In genomic region chr17:58156839-58157803, GRCh38 we compare ENCODE assay signal across 8 cellular contexts. TPM values are rescaled to one million over a fixed set of nuclear protein-coding genes. Genes with fewer than 3 reads are reported as not detected.
A peak's percentile ranks its signal among the peaks of the same experiment; 100 is the strongest.
DNase-seq lines count a peak whose midpoint lies in the region; ATAC-seq and TF ChIP-seq lines count a peak whose summit lies in the region.

No MANE protein-coding gene starts in this region.

- H3K4me3 ChIP-seq in CD8-positive, alpha-beta T cell (ENCODE audit: low read depth, low read length), result peak overlapping the region; percentile 73
- H3K4me3 ChIP-seq in iPS-20b (ENCODE audit: low read length), result peak overlapping the region; percentile 88

- peak overlapping the region; percentile 85 for H3K4me3 Mint-ChIP-seq in CD8-positive, alpha-beta T cell
- H3K4me3 Mint-ChIP-seq in activated naive CD8-positive, alpha-beta T cell treated with anti-CD3 and anti-CD28 coated beads, Interleukin-2, amount 10 ng/mL, durations not matched to agents 7 days and 5 days, result peak overlapping the region; percentile 90

- no peaks in the 10 kb centered on the region for H3K27me3 ChIP-seq in CD8-positive, alpha-beta T cell (ENCODE audit: insufficient read depth, low read length)
- H3K27me3 ChIP-seq in iPS-20b (ENCODE audit: insufficient read depth, low read length), result peaks cover 80% of the 10 kb centered on the region

- no peaks in the 10 kb centered on the region for H3K27me3 Mint-ChIP-seq in CD8-positive, alpha-beta T cell (ENCODE audit: low read depth)
- H3K27me3 Mint-ChIP-seq in activated naive CD8-positive, alpha-beta T cell treated with anti-CD3 and anti-CD28 coated beads, Interleukin-2, amount 10 ng/mL, durations not matched to agents 7 days and 5 days, result no peaks in the 10 kb centered on the region

- CTCF ChIA-PET in CD8-positive, alpha-beta T cell (lab: Charles Lee), result interaction anchor here (0.9 to 5.8 kb wide), 2 partner anchors 14 to 25 kb away, joined by 3 to 66 read pairs; no protein-coding TSS in a partner anchor

- peaks cover 13% of the 10 kb centered on the region for H3K36me3 Mint-ChIP-seq in CD8-positive, alpha-beta T cell
- peaks cover 8% of the 10 kb centered on the region for H3K36me3 Mint-ChIP-seq in activated naive CD8-positive, alpha-beta T cell treated with anti-CD3 and anti-CD28 coated beads, Interleukin-2, amount 10 ng/mL, durations not matched to agents 7 days and 5 days

- peak; percentile 19 to 75 (median 49) for DNase-seq in CD8-positive, alpha-beta T cell
- DNase-seq in SK-MEL-5 (ENCODE audit: low read depth, low spot score) (peak; percentile 31), NCI-H1694 treated with DMSO at 0.1 percent for 48 hours (lab: John Stamatoyannopoulos, UW) (no peak)
- peak; percentile 69 for DNase-seq in activated naive CD8-positive, alpha-beta T cell treated with anti-CD3 and anti-CD28 coated beads, Interleukin-2, amount 10 ng/mL, durations not matched to agents 7 days and 5 days
- peak; percentile 27 to 60 (median 44) for DNase-seq in stimulated activated CD4-positive, alpha-beta T cell treated with anti-CD3 and anti-CD28 coated beads, Interleukin-1b, Interleukin-23, amount 100 ng/mL, for 24 hours (ENCODE audit: low read depth in 4 of 4, low spot score in 1 of 4)

- peak overlapping the region; percentile 87 for H3K27ac Mint-ChIP-seq in CD8-positive, alpha-beta T cell
- H3K27ac Mint-ChIP-seq in activated naive CD8-positive, alpha-beta T cell treated with anti-CD3 and anti-CD28 coated beads, Interleukin-2, amount 10 ng/mL, durations not matched to agents 7 days and 5 days, result peak overlapping the region; percentile 70

- peak overlapping the region; percentile 76; the same call in 1 of the 2 replicates for H3K9ac ChIP-seq in iPS-20b (ENCODE audit: low read depth, low read length)

- H3K4me1 Mint-ChIP-seq in CD8-positive, alpha-beta T cell (ENCODE audit: low read depth), result peaks cover 69% of the 10 kb centered on the region
- peaks cover 34% of the 10 kb centered on the region for H3K4me1 Mint-ChIP-seq in activated naive CD8-positive, alpha-beta T cell treated with anti-CD3 and anti-CD28 coated beads, Interleukin-2, amount 10 ng/mL, durations not matched to agents 7 days and 5 days

- TF ChIP-seq CTCF in CD8-positive, alpha-beta T cell (IDR thresholded peaks at IDR 0.05), result no peak

- peak overlapping the region; percentile 84 for H3K27ac ChIP-seq in CD8-positive, alpha-beta T cell (ENCODE audit: low read depth, low read length)
- H3K27ac ChIP-seq in iPS-20b (ENCODE audit: low read length), result no peak overlapping the region

- H3K9me3 Mint-ChIP-seq in CD8-positive, alpha-beta T cell, result peaks cover 8% of the 10 kb centered on the region
- no peaks in the 10 kb centered on the region for H3K9me3 Mint-ChIP-seq in activated naive CD8-positive, alpha-beta T cell treated with anti-CD3 and anti-CD28 coated beads, Interleukin-2, amount 10 ng/mL, durations not matched to agents 7 days and 5 days

- in situ Hi-C loops in SK-MEL-5 (cut with HindIII; ENCODE audit: low pct_unique_long_range_greater_than_20kb, low sequenced_read_pairs), result no loop called here

- intact Hi-C loops in CD8-positive, alpha-beta T cell (cut with DNase I, micrococcal nuclease), result loop anchor here (2.0 to 10.0 kb wide), 3 partner anchors 35 to 306 kb away; partner anchors contain the start of gene MRPS23 (in 1 of the 2)

- POLR2A ChIA-PET in CD8-positive, alpha-beta T cell (lab: Charles Lee), result interaction anchor here (0.9 to 2.6 kb wide), 4 partner anchors 8 to 165 kb away, joined by 3 to 13 read pairs (median 4); no protein-coding TSS in a partner anchor
- POLR2A ChIA-PET in activated naive CD8-positive, alpha-beta T cell treated with anti-CD3 and anti-CD28 coated beads, Interleukin-2, amount 10 ng/mL, durations not matched to agents 7 days and 5 days (lab: Charles Lee), result interaction anchor here (1.2 to 1.8 kb wide), 3 partner anchors 74 to 171 kb away, joined by 3 to 6 read pairs (median 5); partner anchors contain the start of genes DYNLL2 and SRSF1

- ATAC-seq in CD8-positive, alpha-beta T cell, result peak; percentile 54
- ATAC-seq in activated naive CD8-positive, alpha-beta T cell treated with anti-CD3 and anti-CD28 coated beads, Interleukin-2, amount 10 ng/mL, durations not matched to agents 7 days and 5 days (ENCODE audit: low read depth), result peak; percentile 59
- ATAC-seq in HG03571 (IDR thresholded peaks at IDR 0.05; ENCODE audit: unreplicated experiment), result no peak
- ATAC-seq in HG03378 (IDR thresholded peaks at IDR 0.05; ENCODE audit: unreplicated experiment), result no peak

- no peaks in the 10 kb centered on the region for H3K9me3 ChIP-seq in CD8-positive, alpha-beta T cell (ENCODE audit: low read length)
- H3K9me3 ChIP-seq in iPS-20b (ENCODE audit: insufficient read depth, low read depth, low read length), result no peaks in the 10 kb centered on the region

- H3K36me3 ChIP-seq in CD8-positive, alpha-beta T cell (ENCODE audit: insufficient read depth, low read length), result no peaks in the 10 kb centered on the region
- H3K36me3 ChIP-seq in iPS-20b (ENCODE audit: insufficient read depth, low read depth, low read length), result no peaks in the 10 kb centered on the region

- H3K4me1 ChIP-seq in CD8-positive, alpha-beta T cell (ENCODE audit: insufficient read depth, low read length), result peaks cover 60% of the 10 kb centered on the region
- no peaks in the 10 kb centered on the region for H3K4me1 ChIP-seq in iPS-20b (ENCODE audit: insufficient read depth, low read length)

RNA-seq across cellular contexts. Expression of gene OR4D1, which starts 8.9 kb away (rescaled TPM):
- total RNA-seq in CD8-positive, alpha-beta T cell, result under 1 TPM; 0.49 to 0.61 TPM
- total RNA-seq in SK-MEL-5 (2014; rRNA removed; shearing (Covaris generic)), result not detected in 2 replicates
- 0.06 TPM in 1 of 2 replicates, not detected in the other for polyA plus RNA-seq in SK-MEL-5 (2015; cell fraction: cytosol; rRNA removed)
- polyA plus RNA-seq in SK-MEL-5 (2015; cell fraction: nucleus; rRNA removed), result not detected in 2 replicates
- under 1 TPM; 0.65 to 0.72 TPM for total RNA-seq in activated naive CD8-positive, alpha-beta T cell treated with anti-CD3 and anti-CD28 coated beads, Interleukin-2, amount 10 ng/mL, durations not matched to agents 7 days and 5 days

RNA-seq across cellular contexts. Expression of gene OR4D2, which starts 9.7 kb away (rescaled TPM):
- not detected for total RNA-seq in CD8-positive, alpha-beta T cell
- total RNA-seq in SK-MEL-5 (2014; rRNA removed; shearing (Covaris generic)), result not detected in 2 replicates
- not detected in 2 replicates for polyA plus RNA-seq in SK-MEL-5 (2015; cell fraction: cytosol; rRNA removed)
- polyA plus RNA-seq in SK-MEL-5 (2015; cell fraction: nucleus; rRNA removed), result not detected in 2 replicates
- total RNA-seq in activated naive CD8-positive, alpha-beta T cell treated with anti-CD3 and anti-CD28 coated beads, Interleukin-2, amount 10 ng/mL, durations not matched to agents 7 days and 5 days, result not detected

RNA-seq across cellular contexts. Expression of gene EPX, which starts 35.4 kb away (rescaled TPM):
- not detected for total RNA-seq in CD8-positive, alpha-beta T cell
- total RNA-seq in SK-MEL-5 (2014; rRNA removed; shearing (Covaris generic)), result 0.27 TPM in 1 of 2 replicates, not detected in the other
- 0.02 and 0.04 TPM in 2 replicates for polyA plus RNA-seq in SK-MEL-5 (2015; cell fraction: cytosol; rRNA removed)
- polyA plus RNA-seq in SK-MEL-5 (2015; cell fraction: nucleus; rRNA removed), result not detected in 2 replicates
- total RNA-seq in activated naive CD8-positive, alpha-beta T cell treated with anti-CD3 and anti-CD28 coated beads, Interleukin-2, amount 10 ng/mL, durations not matched to agents 7 days and 5 days, result not detected

Comparison
In these comparisons a context has a peak if more than half of its experiments do, and no peak if none do; other contexts are left out.
1. ATAC-seq: peak in CD8-positive, alpha-beta T cell (single experiment) and activated naive CD8-positive, alpha-beta T cell treated with anti-CD3 and anti-CD28 coated beads, Interleukin-2, amount 10 ng/mL, durations not matched to agents 7 days and 5 days (single experiment); none in HG03571 (single experiment) and HG03378 (single experiment).